Comparison of ENCODE assay signal across 8 cellular contexts in the genomic region with DNA sequence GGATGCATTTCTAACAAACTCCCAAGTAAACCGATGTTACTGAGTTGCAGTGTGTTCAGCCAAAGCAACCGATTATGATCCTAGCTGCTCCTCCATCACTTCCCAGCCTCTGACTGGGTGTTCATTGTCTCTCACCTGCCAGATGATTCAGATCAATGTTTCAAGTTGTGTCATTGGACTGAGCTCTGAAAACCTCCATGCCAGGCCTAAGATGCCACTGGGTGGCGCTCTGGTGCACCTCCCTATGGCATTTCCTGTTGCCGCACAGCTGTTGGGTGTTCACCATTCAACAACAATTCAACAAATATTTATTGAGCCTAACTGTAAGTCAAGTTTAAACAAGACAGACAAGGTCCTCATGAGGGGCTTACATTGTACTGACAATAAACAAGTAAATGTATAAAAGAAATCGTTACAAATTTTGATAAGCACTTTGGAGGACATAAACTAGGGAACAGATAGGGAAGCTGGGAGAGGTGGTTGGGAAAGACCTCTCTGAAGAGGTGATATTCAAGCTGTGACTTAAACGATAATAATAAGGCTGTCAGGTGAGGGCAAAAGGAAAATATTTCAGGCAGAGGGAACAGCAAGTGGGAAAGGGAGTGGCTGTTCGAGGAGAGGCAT. TPM values are rescaled to one million over a fixed set of nuclear protein-coding genes. Genes with fewer than 3 reads are reported as not detected.
DNase-seq lines count a peak whose midpoint lies in the region; ATAC-seq and TF ChIP-seq lines count a peak whose summit lies in the region.

No MANE protein-coding gene starts in this region.

- H3K18ac ChIP-seq in mesenchymal stem cell (ENCODE audit: low read depth in 1 of 2, low read length in 2 of 2): no peak overlapping the region

- TF ChIP-seq CTCF in 22Rv1 (IDR thresholded peaks at IDR 0.05) (peak; percentile 78), LNCAP (IDR thresholded peaks at IDR 0.05) (peak; percentile 64)

- H3K23ac ChIP-seq in mesenchymal stem cell (ENCODE audit: low read length in 2 of 2): no peak overlapping the region

- peak; percentile 65 for ATAC-seq in GM18861 (IDR thresholded peaks at IDR 0.05; ENCODE audit: unreplicated experiment)
- no peak for ATAC-seq in GM21723 (IDR thresholded peaks at IDR 0.05; ENCODE audit: unreplicated experiment)

- peaks cover 2% of the 10 kb centered on the region for H3K4me1 ChIP-seq in mesenchymal stem cell (ENCODE audit: control insufficient read depth, insufficient read depth, low read depth, low read length)

- 53% methylated on average over 6 of the region's 7 CpGs for WGBS in mesenchymal stem cell

- H3K4me3 ChIP-seq in mesenchymal stem cell (ENCODE audit: insufficient read depth in 1 of 2, low read depth in 1 of 2, low read length in 2 of 2): no peak overlapping the region

- H2AK5ac ChIP-seq in mesenchymal stem cell (ENCODE audit: low read length, severe bottlenecking): no peak overlapping the region

- peaks cover 7 to 11% of the 10 kb centered on the region in 2 experiments for H3K27me3 ChIP-seq in mesenchymal stem cell (ENCODE audit: control insufficient read depth in 1 of 2, insufficient read depth in 1 of 2, low read length in 2 of 2)

- H2BK12ac ChIP-seq in mesenchymal stem cell (ENCODE audit: low read length in 2 of 2): no peak overlapping the region

- H3K27ac ChIP-seq in 22Rv1 (no peak overlapping the region), mesenchymal stem cell (ENCODE audit: low read length, poor library complexity, severe bottlenecking) (no peak overlapping the region)

- no peaks in the 10 kb centered on the region for H3K9me3 ChIP-seq in mesenchymal stem cell (ENCODE audit: control insufficient read depth, low read length)

- peak; percentile 52 to 74 for DNase-seq in activated CD4-positive, alpha-beta T cell treated with anti-CD3 and anti-CD28 coated beads for 24 hours (ENCODE audit: low read depth in 2 of 2)
- peak; percentile 82 for DNase-seq in dermis blood vessel endothelial cell
- DNase-seq in mesenchymal stem cell: peak; percentile 44
- DNase-seq in stimulated activated naive CD4-positive, alpha-beta T cell treated with Interleukin-2 at 50 U/mL for 16 hours (lab: John Stamatoyannopoulos, UW): peak; percentile 61

- no peak overlapping the region for H3K4me2 ChIP-seq in mesenchymal stem cell (ENCODE audit: low read length, poor library complexity, severe bottlenecking)

- no peak overlapping the region for H3K9ac ChIP-seq in mesenchymal stem cell (ENCODE audit: low read length)

- H3K14ac ChIP-seq in mesenchymal stem cell (ENCODE audit: low read length in 2 of 2): no peak overlapping the region

- H2BK120ac ChIP-seq in mesenchymal stem cell (ENCODE audit: low read depth, low read length): no peak overlapping the region

- no peaks in the 10 kb centered on the region for H3K36me3 ChIP-seq in mesenchymal stem cell (ENCODE audit: control insufficient read depth in 1 of 2, insufficient read depth in 2 of 2, low read depth in 1 of 2, low read length in 2 of 2)

- no peak overlapping the region for H2BK5ac ChIP-seq in mesenchymal stem cell (ENCODE audit: low read depth, low read length, poor library complexity, severe bottlenecking)

- no peak overlapping the region for H3K4ac ChIP-seq in mesenchymal stem cell (ENCODE audit: low read depth in 1 of 2, low read length in 2 of 2)

- no peak overlapping the region for H2BK15ac ChIP-seq in mesenchymal stem cell (ENCODE audit: low read depth, poor library complexity, severe bottlenecking)

- no peaks in the 10 kb centered on the region for H3K79me1 ChIP-seq in mesenchymal stem cell (replicated peaks; ENCODE audit: low read length, poor library complexity, severe bottlenecking)

- no peak overlapping the region for H4K8ac ChIP-seq in mesenchymal stem cell (ENCODE audit: low read length)

- no peak overlapping the region for H4K91ac ChIP-seq in mesenchymal stem cell (ENCODE audit: low read length)

- H2AFZ ChIP-seq in mesenchymal stem cell (ENCODE audit: low read depth, low read length): no peak overlapping the region

RNA-seq across cellular contexts. Expression of a gene that starts 22.8 kb away (rescaled TPM):
- total RNA-seq in dermis blood vessel endothelial cell: not detected in 2 replicates
- polyA plus RNA-seq in mesenchymal stem cell (2013, experiment 1 of 2): not detected
- polyA plus RNA-seq in mesenchymal stem cell (2013, experiment 2 of 2): not detected

RNA-seq across cellular contexts. Expression of a gene that starts 26.3 kb away (rescaled TPM):
- total RNA-seq in dermis blood vessel endothelial cell: not detected in 2 replicates
- not detected for polyA plus RNA-seq in mesenchymal stem cell (2013, experiment 1 of 2)
- polyA plus RNA-seq in mesenchymal stem cell (2013, experiment 2 of 2): not detected

RNA-seq across cellular contexts. Expression of a gene that starts 42.3 kb away (rescaled TPM):
- not detected in 2 replicates for total RNA-seq in dermis blood vessel endothelial cell
- polyA plus RNA-seq in mesenchymal stem cell (2013, experiment 1 of 2): not detected
- not detected for polyA plus RNA-seq in mesenchymal stem cell (2013, experiment 2 of 2)
